In the genomic region with DNA sequence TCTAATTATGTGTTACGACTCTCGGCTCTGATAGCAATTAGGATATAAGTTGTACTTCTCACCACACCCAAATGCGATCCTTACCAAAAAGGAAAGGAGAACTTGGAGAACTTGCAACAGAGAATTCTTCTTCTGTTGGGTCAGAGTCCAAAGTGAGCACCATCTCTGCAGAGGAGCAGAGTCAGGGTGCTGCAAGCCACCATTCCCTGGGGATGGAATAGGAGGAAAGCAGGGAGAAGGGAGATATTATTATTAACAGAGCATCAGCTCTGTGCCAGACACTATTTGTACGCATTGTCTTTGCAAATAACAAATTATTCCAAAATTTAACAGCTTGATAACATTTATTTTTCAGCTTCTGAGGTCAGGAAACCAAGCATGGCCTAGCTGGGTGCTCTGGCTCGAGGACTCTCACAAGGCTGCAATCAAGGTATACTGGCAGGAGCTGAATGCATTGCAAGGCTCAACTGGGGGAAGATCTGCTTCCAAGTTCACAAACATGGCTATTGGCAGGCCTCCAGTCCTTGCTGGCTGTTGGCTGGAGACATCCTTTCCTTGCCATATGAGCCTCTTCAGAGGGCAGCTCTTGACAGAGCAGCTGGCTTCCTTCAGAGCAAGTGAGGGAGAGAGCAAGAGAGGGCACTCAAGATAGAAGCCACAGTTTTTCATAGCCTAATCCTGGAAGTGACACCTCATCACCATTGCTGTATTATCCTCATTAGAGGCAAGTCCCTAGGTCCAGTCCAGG, we compare ENCODE assay signal across 11 cellular contexts.
A peak's percentile ranks its signal among the peaks of the same experiment; 100 is the strongest.
DNase-seq lines count a peak whose midpoint lies in the region; ATAC-seq and TF ChIP-seq lines count a peak whose summit lies in the region.
"Had no signal": no experiment of that assay in that cellular context is flagged by ENCODE, and none has a peak within 500 bp of the region (broad histone marks: within the 10 kb centered on the region; RNA-seq: fewer than 3 reads in every experiment).

No MANE protein-coding gene starts in this region.

- no peaks in the 10 kb centered on the region for H3K36me3 Mint-ChIP-seq in activated CD4-positive, alpha-beta T cell treated with anti-CD3 and anti-CD28 coated beads for 36 hours (ENCODE audit: low read depth)

- H3K27ac Mint-ChIP-seq in activated CD4-positive, alpha-beta T cell treated with anti-CD3 and anti-CD28 coated beads for 36 hours: no peak overlapping the region

- H3K9me3 ChIP-seq in mucosa of descending colon (no peaks in the 10 kb centered on the region), upper lobe of right lung (no peaks in the 10 kb centered on the region)

- POLR2A ChIA-PET in activated CD4-positive, alpha-beta T cell treated with anti-CD3 and anti-CD28 coated beads for 36 hours (lab: Charles Lee): no interaction called here

- ATAC-seq in mucosa of descending colon (no peak), upper lobe of right lung (peak; percentile 75)
- ATAC-seq in activated CD4-positive, alpha-beta T cell treated with anti-CD3 and anti-CD28 coated beads for 36 hours: no peak

- peaks cover 2% of the 10 kb centered on the region for H3K27me3 ChIP-seq in upper lobe of right lung

- TF ChIP-seq CTCF in mucosa of descending colon (IDR thresholded peaks at IDR 0.05): no peak
- TF ChIP-seq CTCF in upper lobe of right lung (IDR thresholded peaks at IDR 0.05): no peak

- DNase-seq in NCI-H82 (lab: John Stamatoyannopoulos, UW) (peak; percentile 14), NCI-H82 treated with DMSO at 0.1 percent for 48 hours (lab: John Stamatoyannopoulos, UW; ENCODE audit: unreplicated experiment) (no peak), fibroblast of gingiva (ENCODE audit: low read depth) (peak; percentile 81), mucosa of descending colon (peak; percentile 37 to 50 (median 48)), upper lobe of right lung (peak; percentile 68), HT-29 (ENCODE audit: low spot score) (no peak), iPS-NIHi7 (ENCODE audit: extremely low spot score) (no peak)
- DNase-seq in activated CD4-positive, alpha-beta T cell treated with anti-CD3 and anti-CD28 coated beads for 36 hours: no peak
- DNase-seq: ACHN, NCI-H526 treated with DMSO at 0.1 percent for 48 hours, SW 1271 had no signal

- H3K9me3 Mint-ChIP-seq in activated CD4-positive, alpha-beta T cell treated with anti-CD3 and anti-CD28 coated beads for 36 hours (ENCODE audit: low read depth): no peaks in the 10 kb centered on the region

- intact Hi-C loops in mucosa of descending colon (cut with DNase I, micrococcal nuclease) (no loop called here), upper lobe of right lung (cut with DNase I) (no loop called here)
- intact Hi-C loops in activated CD4-positive, alpha-beta T cell treated with anti-CD3 and anti-CD28 coated beads for 36 hours (cut with DNase I, micrococcal nuclease): no loop called here

- H3K4me3 ChIP-seq in mucosa of descending colon (no peak overlapping the region), upper lobe of right lung (no peak overlapping the region)

- H3K27me3 Mint-ChIP-seq in activated CD4-positive, alpha-beta T cell treated with anti-CD3 and anti-CD28 coated beads for 36 hours: peaks cover 10% of the 10 kb centered on the region

- H3K27ac ChIP-seq in upper lobe of right lung: no peak overlapping the region

- H3K36me3 ChIP-seq in mucosa of descending colon (ENCODE audit: low read depth): no peaks in the 10 kb centered on the region
- no peaks in the 10 kb centered on the region for H3K36me3 ChIP-seq in upper lobe of right lung

- no peaks in the 10 kb centered on the region for H3K4me1 ChIP-seq in mucosa of descending colon (ENCODE audit: low read depth)
- H3K4me1 ChIP-seq in upper lobe of right lung: no peaks in the 10 kb centered on the region

- no peaks in the 10 kb centered on the region for H3K4me1 Mint-ChIP-seq in activated CD4-positive, alpha-beta T cell treated with anti-CD3 and anti-CD28 coated beads for 36 hours

- H3K4me3 Mint-ChIP-seq in activated CD4-positive, alpha-beta T cell treated with anti-CD3 and anti-CD28 coated beads for 36 hours: no peak overlapping the region

- CTCF ChIA-PET in activated CD4-positive, alpha-beta T cell treated with anti-CD3 and anti-CD28 coated beads for 36 hours (lab: Charles Lee): no interaction called here

Comparison
In these comparisons a context has a peak if more than half of its experiments do, and no peak if none do; other contexts are left out.
1. DNase-seq: peak in NCI-H82 (single experiment), fibroblast of gingiva (single experiment), mucosa of descending colon (3 of 3) and upper lobe of right lung (single experiment); none in NCI-H82 treated with DMSO at 0.1 percent for 48 hours (single experiment), activated CD4-positive, alpha-beta T cell treated with anti-CD3 and anti-CD28 coated beads for 36 hours (single experiment), HT-29 (single experiment) and iPS-NIHi7 (single experiment).